In the genomic region with DNA sequence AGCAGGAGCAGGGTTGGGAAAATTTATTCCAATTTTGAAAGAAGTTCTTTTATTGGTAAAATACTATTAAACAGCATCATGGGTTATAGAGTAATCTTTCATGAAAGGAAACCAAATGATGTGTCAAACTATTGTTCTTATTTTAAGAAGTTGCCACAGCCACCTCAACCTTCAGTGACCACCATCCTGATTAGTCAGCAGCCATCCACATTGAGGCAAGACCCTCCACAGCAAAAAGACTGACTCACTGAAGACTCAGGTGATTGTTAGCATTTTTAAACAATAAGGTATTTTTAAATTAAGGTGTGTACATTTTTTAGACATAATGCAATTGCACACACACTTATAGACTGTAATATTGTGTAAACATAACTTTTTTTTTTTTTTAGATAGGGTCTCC, we compare ENCODE assay signal across 21 cellular contexts. TPM values are rescaled to one million over a fixed set of nuclear protein-coding genes. Genes with fewer than 3 reads are reported as not detected.
"Had no signal": no experiment of that assay in that cellular context is flagged by ENCODE, and none has a peak within 500 bp of the region (broad histone marks: within the 10 kb centered on the region; RNA-seq: fewer than 3 reads in every experiment).

No MANE protein-coding gene starts in this region.

- H3K36me3 Mint-ChIP-seq: activated CD4-positive, alpha-beta memory T cell treated with anti-CD3 and anti-CD28 coated beads for 36 hours; activated CD8-positive, alpha-beta memory T cell treated with anti-CD3 and anti-CD28 coated beads, Interleukin-2, amount 10 ng/mL, durations not matched to agents 7 days and 5 days; natural killer cell; stimulated activated naive B cell treated with anti-CD40 and anti-IgM and Interleukin-4, amounts not matched to agents 10 μg/mL and 1 μg/mL and 100 μg/mL, for 72 hours had no signal

- H3K27ac ChIP-seq: body of pancreas, coronary artery, heart right ventricle, neutrophil, parathyroid adenoma, thyroid gland, uterus had no signal

- H3K4me3 ChIP-seq: body of pancreas, coronary artery, heart right ventricle, thyroid gland, uterus had no signal

- H3K4me3 Mint-ChIP-seq: activated CD4-positive, alpha-beta memory T cell treated with anti-CD3 and anti-CD28 coated beads for 36 hours; activated CD4-positive, alpha-beta T cell treated with anti-CD3 and anti-CD28 coated beads for 36 hours; activated CD8-positive, alpha-beta memory T cell treated with anti-CD3 and anti-CD28 coated beads, Interleukin-2, amount 10 ng/mL, durations not matched to agents 7 days and 5 days; central memory CD8-positive, alpha-beta T cell; natural killer cell; stimulated activated naive B cell treated with anti-CD40 and anti-IgM and Interleukin-4, amounts not matched to agents 10 μg/mL and 1 μg/mL and 100 μg/mL, for 72 hours; T-helper 1 cell treated with Interleukin-12 subunit alpha and Interleukin-12 subunit beta and Interleukin-4 antibody, amounts not matched to agents 30 μg/mL and 1 μg/mL, for 36 hours had no signal

- H3K27me3 ChIP-seq: body of pancreas, heart right ventricle, neutrophil, thyroid gland, uterus had no signal

- H3K9ac ChIP-seq: parathyroid adenoma had no signal

- H2AFZ ChIP-seq: parathyroid adenoma had no signal

- H3K79me2 ChIP-seq: parathyroid adenoma had no signal

- H3K9me3 Mint-ChIP-seq: central memory CD8-positive, alpha-beta T cell had no signal

- H3K4me1 Mint-ChIP-seq: activated CD4-positive, alpha-beta T cell treated with anti-CD3 and anti-CD28 coated beads for 36 hours; activated CD8-positive, alpha-beta memory T cell treated with anti-CD3 and anti-CD28 coated beads, Interleukin-2, amount 10 ng/mL, durations not matched to agents 7 days and 5 days; central memory CD8-positive, alpha-beta T cell; natural killer cell; stimulated activated naive B cell treated with anti-CD40 and anti-IgM and Interleukin-4, amounts not matched to agents 10 μg/mL and 1 μg/mL and 100 μg/mL, for 72 hours had no signal

- H3K9me3 ChIP-seq: body of pancreas, neutrophil, thyroid gland, uterus had no signal

- H3K27me3 Mint-ChIP-seq: activated CD4-positive, alpha-beta memory T cell treated with anti-CD3 and anti-CD28 coated beads for 36 hours; activated CD4-positive, alpha-beta T cell treated with anti-CD3 and anti-CD28 coated beads for 36 hours; activated CD8-positive, alpha-beta memory T cell treated with anti-CD3 and anti-CD28 coated beads, Interleukin-2, amount 10 ng/mL, durations not matched to agents 7 days and 5 days had no signal

- H3K27ac Mint-ChIP-seq: activated CD4-positive, alpha-beta memory T cell treated with anti-CD3 and anti-CD28 coated beads for 36 hours; activated CD4-positive, alpha-beta T cell treated with anti-CD3 and anti-CD28 coated beads for 36 hours; activated CD8-positive, alpha-beta memory T cell treated with anti-CD3 and anti-CD28 coated beads, Interleukin-2, amount 10 ng/mL, durations not matched to agents 7 days and 5 days; natural killer cell; stimulated activated naive B cell treated with anti-CD40 and anti-IgM and Interleukin-4, amounts not matched to agents 10 μg/mL and 1 μg/mL and 100 μg/mL, for 72 hours; T-helper 1 cell treated with Interleukin-12 subunit alpha and Interleukin-12 subunit beta and Interleukin-4 antibody, amounts not matched to agents 30 μg/mL and 1 μg/mL, for 36 hours had no signal

- H3K4me1 ChIP-seq: body of pancreas, heart right ventricle, parathyroid adenoma, uterus had no signal

- FAIRE-seq: frontal cortex had no signal

- ATAC-seq: activated CD4-positive, alpha-beta T cell treated with anti-CD3 and anti-CD28 coated beads for 36 hours; activated CD8-positive, alpha-beta memory T cell treated with anti-CD3 and anti-CD28 coated beads, Interleukin-2, amount 10 ng/mL, durations not matched to agents 7 days and 5 days; body of pancreas; heart right ventricle; left ventricle myocardium superior; natural killer cell; stimulated activated naive B cell treated with anti-CD40 and anti-IgM and Interleukin-4, amounts not matched to agents 10 μg/mL and 1 μg/mL and 100 μg/mL, for 72 hours had no signal

- H3K36me3 ChIP-seq: heart right ventricle, neutrophil, thyroid gland, uterus had no signal

- DNase-seq: activated CD4-positive, alpha-beta memory T cell treated with anti-CD3 and anti-CD28 coated beads for 36 hours; activated CD4-positive, alpha-beta T cell treated with anti-CD3 and anti-CD28 coated beads for 36 hours; activated CD8-positive, alpha-beta memory T cell treated with anti-CD3 and anti-CD28 coated beads, Interleukin-2, amount 10 ng/mL, durations not matched to agents 7 days and 5 days; activated naive CD4-positive, alpha-beta T cell treated with anti-CD3 and anti-CD28 coated beads, Interleukin-2, amount 50 U/mL, for 16 hours; activated T-cell treated with anti-CD3 and anti-CD28 coated beads, Interleukin-2, amount 50 U/mL, for 1 hour; body of pancreas; heart right ventricle; left ventricle myocardium superior; mesenchymal stem cell; natural killer cell; stimulated activated CD4-positive, alpha-beta T cell treated with anti-CD3 and anti-CD28 coated beads, Interleukin-4, amount 100 ng/mL, for 1 hour; stimulated activated naive B cell treated with anti-CD40 and anti-IgM and Interleukin-4, amounts not matched to agents 10 μg/mL and 1 μg/mL and 100 μg/mL, for 72 hours; thyroid gland; uterus had no signal

RNA-seq across cellular contexts. Expression of a gene that starts 3.7 kb away (rescaled TPM):
- total RNA-seq: activated CD4-positive, alpha-beta memory T cell treated with anti-CD3 and anti-CD28 coated beads for 36 hours; activated CD4-positive, alpha-beta T cell treated with anti-CD3 and anti-CD28 coated beads for 36 hours; activated CD8-positive, alpha-beta memory T cell treated with anti-CD3 and anti-CD28 coated beads, Interleukin-2, amount 10 ng/mL, durations not matched to agents 7 days and 5 days; body of pancreas; frontal cortex; heart right ventricle; left ventricle myocardium superior; natural killer cell; uterus had no signal
- polyA plus RNA-seq: adipose tissue, heart right ventricle had no signal
